ENCODE assay signal across 20 cellular contexts in the genomic region with DNA sequence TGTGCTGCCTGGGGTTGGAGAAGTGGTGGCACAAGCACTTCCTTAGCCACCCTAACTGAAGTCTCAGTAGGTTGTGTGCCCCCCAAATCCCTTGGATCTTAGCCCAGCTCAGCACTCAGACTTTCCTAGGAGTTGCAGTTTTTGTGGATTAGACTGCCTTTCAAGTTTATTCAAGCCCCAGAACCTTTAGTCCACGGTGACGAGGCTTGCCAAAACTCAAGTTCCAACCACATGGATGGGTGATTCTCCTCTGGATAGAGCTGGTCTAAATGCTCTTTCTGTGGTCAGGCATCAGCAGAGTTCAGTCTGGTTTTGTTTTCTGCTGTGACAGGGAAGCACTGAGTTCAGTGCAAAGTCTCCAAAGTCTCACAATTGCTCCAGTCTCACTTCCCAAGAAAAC.
DNase-seq lines count a peak whose midpoint lies in the region; ATAC-seq and TF ChIP-seq lines count a peak whose summit lies in the region.
"Had no signal": no experiment of that assay in that cellular context is flagged by ENCODE, and none has a peak within 500 bp of the region (broad histone marks: within the 10 kb centered on the region; RNA-seq: fewer than 3 reads in every experiment).

No MANE protein-coding gene starts in this region.

- H3K36me3 ChIP-seq in HCT116 (ENCODE audit: control insufficient read depth in 1 of 2, insufficient read depth in 2 of 2, low read length in 2 of 2) = no peaks in the 10 kb centered on the region
- H3K36me3 ChIP-seq in smooth muscle cell (ENCODE audit: low read depth) = no peaks in the 10 kb centered on the region
- H3K36me3 ChIP-seq: BE2C; BLaER1 treated with 17β-estradiol and CSF1 and Interleukin-3, amounts not matched to agents 10 nM and 100 nM; HAP-1 had no signal

- intact Hi-C loops in HCT116 (cut with micrococcal nuclease) = no loop called here

- H3K4me1 Mint-ChIP-seq in naive thymus-derived CD8-positive, alpha-beta T cell = no peaks in the 10 kb centered on the region
- H3K4me1 Mint-ChIP-seq: CD14-positive monocyte; CD8-positive, alpha-beta memory T cell had no signal

- no peak overlapping the region for H3K4me3 Mint-ChIP-seq in naive thymus-derived CD8-positive, alpha-beta T cell
- H3K4me3 Mint-ChIP-seq: CD14-positive monocyte; CD4-positive, alpha-beta T cell had no signal

- H3K9me3 ChIP-seq in HCT116 (ENCODE audit: control insufficient read depth in 1 of 2, insufficient read depth in 1 of 2, low read depth in 1 of 2, low read length in 2 of 2) (no peaks in the 10 kb centered on the region), smooth muscle cell (replicated peaks; ENCODE audit: low read depth) (no peaks in the 10 kb centered on the region)
- H3K9me3 ChIP-seq: A549, BE2C, HAP-1 had no signal

- H3K27ac Mint-ChIP-seq in naive thymus-derived CD8-positive, alpha-beta T cell = no peak overlapping the region
- H3K27ac Mint-ChIP-seq: CD14-positive monocyte; CD4-positive, alpha-beta T cell; CD8-positive, alpha-beta memory T cell had no signal

- H3K9ac ChIP-seq in HCT116 (ENCODE audit: low read length) = no peak overlapping the region
- no peak overlapping the region for H3K9ac ChIP-seq in smooth muscle cell (ENCODE audit: low read depth)
- H3K9ac ChIP-seq: BLaER1 treated with 17β-estradiol and CSF1 and Interleukin-3, amounts not matched to agents 10 nM and 100 nM had no signal

- CTCF ChIA-PET in HCT116 (lab: Charles Lee) = no interaction called here

- no peak for TF ChIP-seq CTCF in HCT116 (IDR thresholded peaks at IDR 0.05 in 2 of 3, conservative IDR thresholded peaks at IDR 0.05 in 1 of 3; ENCODE audit: borderline replicate concordance in 1 of 3, insufficient read depth in 1 of 3, low read depth in 2 of 3, low read length in 2 of 3)
- no peak for TF ChIP-seq CTCF in smooth muscle cell (IDR thresholded peaks at IDR 0.05; ENCODE audit: borderline replicate concordance, insufficient read depth, poor library complexity, severe bottlenecking)

- WGBS in smooth muscle cell (ENCODE audit: low lambda C conversion rate) = 81% methylated on average over 2 of the region's 2 CpGs

- peaks cover 6 to 54% (median 22%) of the 10 kb centered on the region in 9 donors for H3K9me3 Mint-ChIP-seq in naive thymus-derived CD8-positive, alpha-beta T cell

- no peaks in the 10 kb centered on the region for H3K9me2 ChIP-seq in HCT116 (ENCODE audit: insufficient read depth)

- H3K27ac ChIP-seq in HCT116 (ENCODE audit: low read depth, low read length) (no peak overlapping the region), epithelial cell of prostate (peak overlapping the region; percentile 54), smooth muscle cell (ENCODE audit: low read depth) (peak overlapping the region; percentile 66)
- H3K27ac ChIP-seq: A549; BLaER1 treated with 17β-estradiol and CSF1 and Interleukin-3, amounts not matched to agents 10 nM and 100 nM had no signal

- H3K79me2 ChIP-seq in HCT116 (ENCODE audit: insufficient read depth, low read length) = no peaks in the 10 kb centered on the region
- H3K79me2 ChIP-seq in smooth muscle cell (ENCODE audit: low read depth) = no peaks in the 10 kb centered on the region

- H4K20me1 ChIP-seq in HCT116 (ENCODE audit: insufficient read depth) (no peaks in the 10 kb centered on the region), smooth muscle cell (ENCODE audit: low read depth) (no peaks in the 10 kb centered on the region)
- H4K20me1 ChIP-seq: BLaER1 treated with 17β-estradiol and CSF1 and Interleukin-3, amounts not matched to agents 10 nM and 100 nM had no signal

- H3K27me3 ChIP-seq in HCT116 (ENCODE audit: insufficient read depth, low read length) (no peaks in the 10 kb centered on the region), smooth muscle cell (ENCODE audit: low read depth) (no peaks in the 10 kb centered on the region)
- H3K27me3 ChIP-seq: BE2C; BLaER1 treated with 17β-estradiol and CSF1 and Interleukin-3, amounts not matched to agents 10 nM and 100 nM had no signal

- TF ChIP-seq RAD21 in HCT116 (IDR thresholded peaks at IDR 0.05; ENCODE audit: low read depth) = no peak

- H3K36me3 Mint-ChIP-seq in naive thymus-derived CD8-positive, alpha-beta T cell = peaks cover 0 to 8% (median 0%) of the 10 kb centered on the region in 3 donors
- H3K36me3 Mint-ChIP-seq: CD14-positive monocyte; CD8-positive, alpha-beta memory T cell had no signal

- no peaks in the 10 kb centered on the region for H3F3A ChIP-seq in smooth muscle cell (ENCODE audit: low read depth)

- no peak for TF ChIP-seq POLR2A in HCT116 (IDR thresholded peaks at IDR 0.05; ENCODE audit: borderline replicate concordance, extremely low read depth, insufficient read depth, insufficient read length)

- peak overlapping the region; percentile 46 for H3K4me2 ChIP-seq in HCT116 (ENCODE audit: low read length)
- no peak overlapping the region for H3K4me2 ChIP-seq in smooth muscle cell
- H3K4me2 ChIP-seq: A549; BLaER1 treated with 17β-estradiol and CSF1 and Interleukin-3, amounts not matched to agents 10 nM and 100 nM had no signal

- 0 out of 2 replicates have a peak, but pooled peaks have one; percentile 17 for ATAC-seq in HCT116
- ATAC-seq in naive thymus-derived CD8-positive, alpha-beta T cell = no peak
- ATAC-seq: A549 had no signal

- H3K4me1 ChIP-seq in HCT116 (ENCODE audit: control insufficient read depth in 1 of 2, insufficient read depth in 2 of 2, low read length in 2 of 2) (peaks cover 0 to 12% of the 10 kb centered on the region in 2 experiments; a peak in 2 of 4 replicates), smooth muscle cell (ENCODE audit: low read depth) (no peaks in the 10 kb centered on the region)
- H3K4me1 ChIP-seq: A549; BE2C; BLaER1 treated with 17β-estradiol and CSF1 and Interleukin-3, amounts not matched to agents 10 nM and 100 nM; HAP-1 had no signal

- POLR2A ChIA-PET in HCT116 (lab: Charles Lee) = no interaction called here
- POLR2A ChIA-PET in naive thymus-derived CD8-positive, alpha-beta T cell (lab: Charles Lee) = no interaction called here

- H2AFZ ChIP-seq in HCT116 (ENCODE audit: low read depth, low read length, poor library complexity, severe bottlenecking) (no peak overlapping the region), smooth muscle cell (ENCODE audit: low read depth) (no peak overlapping the region)

- H3K4me3 ChIP-seq in HCT116 (replicated peaks in 1 of 2; ENCODE audit: low read depth in 1 of 2, low read length in 2 of 2) (no peak overlapping the region), smooth muscle cell (no peak overlapping the region)
- H3K4me3 ChIP-seq: A549; BLaER1 treated with 17β-estradiol and CSF1 and Interleukin-3, amounts not matched to agents 10 nM and 100 nM; HAP-1 had no signal

- DNase-seq in HCT116 (ENCODE audit: low read depth, low spot score) = no peak
- peak; percentile 17 for DNase-seq in M059J (ENCODE audit: low read depth)
- no peak for DNase-seq in epithelial cell of prostate (ENCODE audit: low read depth, low spot score)
- DNase-seq in smooth muscle cell (lab: John Stamatoyannopoulos, UW; ENCODE audit: unreplicated experiment) = no peak
- DNase-seq in naive thymus-derived CD8-positive, alpha-beta T cell = no peak
- no peak for DNase-seq in NCI-H187 treated with DMSO at 0.1 percent for 48 hours (lab: John Stamatoyannopoulos, UW)
- no peak for DNase-seq in NCI-H526 treated with DMSO at 0.1 percent for 48 hours (lab: John Stamatoyannopoulos, UW)
- DNase-seq: 8988T; AML-193; BE2C; CD4-positive, alpha-beta T cell; CD8-positive, alpha-beta memory T cell; DMS 273 treated with DMSO at 0.1 percent for 48 hours; DMS79 treated with DMSO at 0.1 percent for 48 hours; GF-D8; GOT3 had no signal

- RAD21 ChIA-PET in HCT116 (lab: Charles Lee; ENCODE audit: low non-redundant PET in 1 of 2, low total read pairs in 2 of 2, uncharacterized antibody in 2 of 2, unreplicated experiment in 2 of 2) = no interaction called here

- no TSS peak for BruUV-seq in HCT116 (replicated peaks; lab: Mats Ljungman, UMichigan)

- no peaks in the 10 kb centered on the region for H3K27me3 Mint-ChIP-seq in naive thymus-derived CD8-positive, alpha-beta T cell
- H3K27me3 Mint-ChIP-seq: CD4-positive, alpha-beta T cell; CD8-positive, alpha-beta memory T cell had no signal

TF ChIP-seq in HCT116, 20 proteins besides CTCF, POLR2A, EP300 and RAD21:
- TF ChIP-seq JUND (IDR thresholded peaks at IDR 0.05) (no peak), POLR2AphosphoS5 (IDR thresholded peaks at IDR 0.05; ENCODE audit: low read depth, low read length) (no peak), ZNF274 (IDR thresholded peaks at IDR 0.05; ENCODE audit: low read depth, low read length) (no peak), SIN3A (IDR thresholded peaks at IDR 0.05; ENCODE audit: low read depth) (no peak), EZH2phosphoT487 (IDR thresholded peaks at IDR 0.05; ENCODE audit: borderline replicate concordance) (no peak)
TF ChIP-seq in HCT116: peak in this region for 0.
